ENCODE assay signal across 22 cellular contexts in genomic region chr7:101866328-101866727, GRCh38.
"Had no signal": no experiment of that assay in that cellular context is flagged by ENCODE, and none has a peak within 500 bp of the region (broad histone marks: within the 10 kb centered on the region; RNA-seq: fewer than 3 reads in every experiment).

No MANE protein-coding gene starts in this region.

- H2AFZ ChIP-seq: parathyroid adenoma had no signal

- H3K27me3 ChIP-seq: heart right ventricle, spleen, tibial artery, upper lobe of right lung, vagina had no signal

- H3K4me3 ChIP-seq: heart right ventricle, prostate gland, spleen, tibial artery, upper lobe of right lung, vagina had no signal

- H3K4me1 ChIP-seq: prostate gland had no signal

- H3K9me3 ChIP-seq: heart right ventricle, prostate gland, spleen, tibial artery, upper lobe of right lung, vagina had no signal

- H3K36me3 ChIP-seq: heart right ventricle, prostate gland, spleen, tibial artery, upper lobe of right lung, vagina had no signal

- DNase-seq: effector CD4-positive, alpha-beta T cell; heart right ventricle; islet precursor cell; mammary epithelial cell; naive thymus-derived CD4-positive, alpha-beta T cell; nephron progenitor cell; retina; spleen; stimulated activated CD4-positive, alpha-beta T cell treated with anti-CD3 and anti-CD28 coated beads, Interleukin-15, amount 100 ng/mL, for 24 hours; stimulated activated CD4-positive, alpha-beta T cell treated with anti-CD3 and anti-CD28 coated beads, Interleukin-1b, Interleukin-23, amount 100 ng/mL, for 48 hours; stimulated activated CD4-positive, alpha-beta T cell treated with anti-CD3 and anti-CD28 coated beads, Interleukin-4, amount 100 ng/mL, for 24 hours; tibial artery; upper lobe of right lung had no signal

- FAIRE-seq: frontal cortex had no signal

- H3K27ac ChIP-seq: parathyroid adenoma, prostate gland, spleen, tibial artery, upper lobe of right lung, vagina had no signal

- H3K4me3 Mint-ChIP-seq: naive thymus-derived CD4-positive, alpha-beta T cell; nephron progenitor cell; stimulated activated memory B cell treated with anti-CD40 and anti-IgM and Interleukin-4, amounts not matched to agents 10 μg/mL and 1 μg/mL and 100 μg/mL, for 72 hours; stimulated activated naive CD8-positive, alpha-beta T cell treated with anti-CD3 and anti-CD28 coated beads, Interleukin-15, Interleukin-2, amounts not matched to agents 100 ng/mL and 50 ng/mL, for 24 hours had no signal

- H3K9me3 Mint-ChIP-seq: naive thymus-derived CD4-positive, alpha-beta T cell; nephron progenitor cell; stimulated activated memory B cell treated with anti-CD40 and anti-IgM and Interleukin-4, amounts not matched to agents 10 μg/mL and 1 μg/mL and 100 μg/mL, for 72 hours; stimulated activated naive CD8-positive, alpha-beta T cell treated with anti-CD3 and anti-CD28 coated beads, Interleukin-15, Interleukin-2, amounts not matched to agents 100 ng/mL and 50 ng/mL, for 24 hours had no signal

- ATAC-seq: esophagus mucosa; heart right ventricle; left lobe of liver; naive thymus-derived CD4-positive, alpha-beta T cell; sciatic nerve; stimulated activated memory B cell treated with anti-CD40 and anti-IgM and Interleukin-4, amounts not matched to agents 10 μg/mL and 1 μg/mL and 100 μg/mL, for 72 hours; upper lobe of right lung had no signal

- H3K9ac ChIP-seq: parathyroid adenoma had no signal

- H3K27me3 Mint-ChIP-seq: naive thymus-derived CD4-positive, alpha-beta T cell; stimulated activated memory B cell treated with anti-CD40 and anti-IgM and Interleukin-4, amounts not matched to agents 10 μg/mL and 1 μg/mL and 100 μg/mL, for 72 hours; stimulated activated naive CD8-positive, alpha-beta T cell treated with anti-CD3 and anti-CD28 coated beads, Interleukin-15, Interleukin-2, amounts not matched to agents 100 ng/mL and 50 ng/mL, for 24 hours had no signal

- H3K27ac Mint-ChIP-seq: naive thymus-derived CD4-positive, alpha-beta T cell; nephron progenitor cell; stimulated activated memory B cell treated with anti-CD40 and anti-IgM and Interleukin-4, amounts not matched to agents 10 μg/mL and 1 μg/mL and 100 μg/mL, for 72 hours; stimulated activated naive CD8-positive, alpha-beta T cell treated with anti-CD3 and anti-CD28 coated beads, Interleukin-15, Interleukin-2, amounts not matched to agents 100 ng/mL and 50 ng/mL, for 24 hours had no signal

- H3K36me3 Mint-ChIP-seq: stimulated activated memory B cell treated with anti-CD40 and anti-IgM and Interleukin-4, amounts not matched to agents 10 μg/mL and 1 μg/mL and 100 μg/mL, for 72 hours had no signal
